10 cellular contexts compared by ENCODE assay signal in genomic region chr10:71598673-71599072, GRCh38.
DNase-seq lines count a peak whose midpoint lies in the region; ATAC-seq and TF ChIP-seq lines count a peak whose summit lies in the region.
"Had no signal": no experiment of that assay in that cellular context is flagged by ENCODE, and none has a peak within 500 bp of the region (broad histone marks: within the 10 kb centered on the region; RNA-seq: fewer than 3 reads in every experiment).

No MANE protein-coding gene starts in this region.

- DNase-seq in DMS 273 treated with DMSO at 0.1 percent for 48 hours (lab: John Stamatoyannopoulos, UW) = peak; percentile 43
- DNase-seq in astrocyte of the spinal cord (ENCODE audit: low read depth, low spot score) = peak; percentile 53
- DNase-seq in iris pigment epithelial cell (ENCODE audit: low read depth) = peak; percentile 59
- DNase-seq in SHP77 treated with DMSO at 0.1 percent for 48 hours (lab: John Stamatoyannopoulos, UW) = no peak
- no peak for DNase-seq in T1000 (lab: John Stamatoyannopoulos, UW)
- DNase-seq in activated naive CD4-positive, alpha-beta T cell treated with anti-CD3 and anti-CD28 coated beads, Interleukin-2, amount 50 U/mL, for 16 hours = no peak
- DNase-seq: activated CD4-positive, alpha-beta memory T cell treated with anti-CD3 and anti-CD28 coated beads, Interleukin-2, amount 10 ng/mL, durations not matched to agents 7 days and 5 days; effector memory CD4-positive, alpha-beta T cell had no signal

- peaks cover 0 to 5% (median 0%) of the 10 kb centered on the region in 3 donors for H3K27me3 ChIP-seq in skeletal muscle tissue (ENCODE audit: control insufficient read depth in 3 of 3, insufficient read depth in 3 of 3, low read length in 3 of 3)

- peak overlapping the region; percentile 77 for H3K27ac ChIP-seq in skeletal muscle tissue (ENCODE audit: low read depth, low read length)

- in situ Hi-C loops in astrocyte of the spinal cord (cut with HindIII; ENCODE audit: low sequenced_read_pairs) = no loop called here

- peak overlapping the region in 1 of 3 donors; percentile 8 for H3K9ac ChIP-seq in skeletal muscle tissue (ENCODE audit: low read depth in 1 of 3, low read length in 3 of 3)

- H3K36me3 ChIP-seq in skeletal muscle tissue (ENCODE audit: control insufficient read depth in 3 of 3, insufficient read depth in 3 of 3, low read length in 3 of 3) = no peaks in the 10 kb centered on the region

- H3K4me3 ChIP-seq in astrocyte of the spinal cord (ENCODE audit: low read depth, low read length) (no peak overlapping the region), skeletal muscle tissue (ENCODE audit: low read length in 3 of 3) (no peak overlapping the region)

- H3K4me1 ChIP-seq in skeletal muscle tissue (ENCODE audit: control insufficient read depth in 3 of 3, insufficient read depth in 3 of 3, low read length in 3 of 3) = peaks cover 14 to 16% (median 16%) of the 10 kb centered on the region in 3 donors

- no peak for ATAC-seq in GM19328 (IDR thresholded peaks at IDR 0.05; ENCODE audit: unreplicated experiment)

- TF ChIP-seq CTCF in astrocyte of the spinal cord (IDR thresholded peaks at IDR 0.05; ENCODE audit: low read depth, low read length) = no peak

- H3K9me3 ChIP-seq in skeletal muscle tissue (ENCODE audit: control insufficient read depth in 3 of 3, low read length in 3 of 3) = no peaks in the 10 kb centered on the region

Comparison
In these comparisons a context has a peak if more than half of its experiments do, and no peak if none do; other contexts are left out.
1. DNase-seq: peak in DMS 273 treated with DMSO at 0.1 percent for 48 hours (single experiment), astrocyte of the spinal cord (single experiment) and iris pigment epithelial cell (single experiment); none in SHP77 treated with DMSO at 0.1 percent for 48 hours (single experiment), T1000 (single experiment) and activated naive CD4-positive, alpha-beta T cell treated with anti-CD3 and anti-CD28 coated beads, Interleukin-2, amount 50 U/mL, for 16 hours (single experiment).